1 cellular context compared by ENCODE assay signal in the genomic region with DNA sequence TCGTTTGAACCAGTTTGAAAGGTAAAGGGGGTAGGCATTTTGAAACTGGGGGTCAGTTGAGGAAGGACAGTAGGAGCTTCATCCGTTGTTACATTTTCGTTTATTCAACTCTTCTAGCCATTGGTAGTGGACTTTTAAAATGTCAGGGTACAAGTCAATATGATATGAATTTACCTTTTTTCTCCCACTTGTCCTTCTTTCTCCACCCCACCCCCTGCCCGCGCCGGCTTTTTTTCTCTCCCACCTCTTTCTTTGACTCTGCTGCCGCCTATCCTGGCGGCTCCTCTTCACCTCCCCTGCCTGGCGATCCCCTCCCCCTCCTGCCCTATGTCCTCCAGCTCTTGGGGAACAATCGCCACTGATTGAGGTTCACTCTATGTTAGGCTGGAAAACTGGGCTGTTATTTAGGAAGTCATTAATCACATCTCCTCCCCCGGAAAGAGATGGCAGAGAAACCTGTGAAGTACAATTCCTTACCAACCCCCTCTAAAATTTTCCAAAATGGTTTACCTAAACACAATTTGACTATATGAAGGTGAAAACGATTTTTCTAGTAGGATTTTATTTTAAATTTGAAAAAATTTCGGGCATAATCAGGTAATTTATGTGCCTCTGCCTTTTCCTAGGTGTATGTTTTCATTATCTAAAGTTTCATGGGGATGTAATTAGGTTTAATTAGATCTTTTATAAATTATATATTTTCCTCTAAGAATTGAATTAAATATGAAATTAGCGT.
TF ChIP-seq lines count a peak whose summit lies in the region.

No MANE protein-coding gene starts in this region.

TF ChIP-seq in HepG2, 621 proteins besides CTCF, POLR2A, EP300 and RAD21 (continued from another document and continues in another):
- no peak for TF ChIP-seq ZNF17 (CRISPR knock-in tag; IDR thresholded peaks at IDR 0.05)
- TF ChIP-seq, protein P1, sequence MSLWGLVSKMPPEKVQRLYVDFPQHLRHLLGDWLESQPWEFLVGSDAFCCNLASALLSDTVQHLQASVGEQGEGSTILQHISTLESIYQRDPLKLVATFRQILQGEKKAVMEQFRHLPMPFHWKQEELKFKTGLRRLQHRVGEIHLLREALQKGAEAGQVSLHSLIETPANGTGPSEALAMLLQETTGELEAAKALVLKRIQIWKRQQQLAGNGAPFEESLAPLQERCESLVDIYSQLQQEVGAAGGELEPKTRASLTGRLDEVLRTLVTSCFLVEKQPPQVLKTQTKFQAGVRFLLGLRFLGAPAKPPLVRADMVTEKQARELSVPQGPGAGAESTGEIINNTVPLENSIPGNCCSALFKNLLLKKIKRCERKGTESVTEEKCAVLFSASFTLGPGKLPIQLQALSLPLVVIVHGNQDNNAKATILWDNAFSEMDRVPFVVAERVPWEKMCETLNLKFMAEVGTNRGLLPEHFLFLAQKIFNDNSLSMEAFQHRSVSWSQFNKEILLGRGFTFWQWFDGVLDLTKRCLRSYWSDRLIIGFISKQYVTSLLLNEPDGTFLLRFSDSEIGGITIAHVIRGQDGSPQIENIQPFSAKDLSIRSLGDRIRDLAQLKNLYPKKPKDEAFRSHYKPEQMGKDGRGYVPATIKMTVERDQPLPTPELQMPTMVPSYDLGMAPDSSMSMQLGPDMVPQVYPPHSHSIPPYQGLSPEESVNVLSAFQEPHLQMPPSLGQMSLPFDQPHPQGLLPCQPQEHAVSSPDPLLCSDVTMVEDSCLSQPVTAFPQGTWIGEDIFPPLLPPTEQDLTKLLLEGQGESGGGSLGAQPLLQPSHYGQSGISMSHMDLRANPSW (CRISPR knock-in tag; IDR thresholded peaks at IDR 0.05; ENCODE audit: borderline replicate concordance), result no peak
- TF ChIP-seq NAIF1 (CRISPR knock-in tag; IDR thresholded peaks at IDR 0.05; ENCODE audit: borderline replicate concordance), result no peak
- TF ChIP-seq ONECUT2 (CRISPR knock-in tag; IDR thresholded peaks at IDR 0.05), result no peak
- TF ChIP-seq, protein P2, sequence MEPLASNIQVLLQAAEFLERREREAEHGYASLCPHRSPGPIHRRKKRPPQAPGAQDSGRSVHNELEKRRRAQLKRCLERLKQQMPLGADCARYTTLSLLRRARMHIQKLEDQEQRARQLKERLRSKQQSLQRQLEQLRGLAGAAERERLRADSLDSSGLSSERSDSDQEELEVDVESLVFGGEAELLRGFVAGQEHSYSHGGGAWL (CRISPR knock-in tag; IDR thresholded peaks at IDR 0.05), result no peak
- no peak for TF ChIP-seq AHR (CRISPR knock-in tag; IDR thresholded peaks at IDR 0.05)
- no peak for TF ChIP-seq JUNB (CRISPR knock-in tag; IDR thresholded peaks at IDR 0.05; ENCODE audit: borderline replicate concordance)
- no peak for TF ChIP-seq ZNF460 (CRISPR knock-in tag; IDR thresholded peaks at IDR 0.05; ENCODE audit: borderline replicate concordance)
- peak; percentile 57; the same call in 1 of the 2 replicates for TF ChIP-seq ETV5 (CRISPR knock-in tag; IDR thresholded peaks at IDR 0.05; ENCODE audit: borderline replicate concordance)
- no peak for TF ChIP-seq ISX (CRISPR knock-in tag; conservative IDR thresholded peaks at IDR 0.05)
- no peak for TF ChIP-seq ATM (IDR thresholded peaks at IDR 0.05; ENCODE audit: borderline replicate concordance)
- TF ChIP-seq, protein P3, sequence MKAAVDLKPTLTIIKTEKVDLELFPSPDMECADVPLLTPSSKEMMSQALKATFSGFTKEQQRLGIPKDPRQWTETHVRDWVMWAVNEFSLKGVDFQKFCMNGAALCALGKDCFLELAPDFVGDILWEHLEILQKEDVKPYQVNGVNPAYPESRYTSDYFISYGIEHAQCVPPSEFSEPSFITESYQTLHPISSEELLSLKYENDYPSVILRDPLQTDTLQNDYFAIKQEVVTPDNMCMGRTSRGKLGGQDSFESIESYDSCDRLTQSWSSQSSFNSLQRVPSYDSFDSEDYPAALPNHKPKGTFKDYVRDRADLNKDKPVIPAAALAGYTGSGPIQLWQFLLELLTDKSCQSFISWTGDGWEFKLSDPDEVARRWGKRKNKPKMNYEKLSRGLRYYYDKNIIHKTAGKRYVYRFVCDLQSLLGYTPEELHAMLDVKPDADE (CRISPR knock-in tag; IDR thresholded peaks at IDR 0.05), result no peak
- no peak for TF ChIP-seq ZNF550 (CRISPR knock-in tag; IDR thresholded peaks at IDR 0.05; ENCODE audit: borderline replicate concordance)
- no peak for TF ChIP-seq GLI4 (CRISPR knock-in tag; IDR thresholded peaks at IDR 0.05; ENCODE audit: borderline replicate concordance)
- TF ChIP-seq ZNF7 (CRISPR knock-in tag; IDR thresholded peaks at IDR 0.05), result 0 out of 2 replicates have a peak, but pooled peaks have one; percentile 26
- no peak for TF ChIP-seq ZNF782 (CRISPR knock-in tag; IDR thresholded peaks at IDR 0.05; ENCODE audit: borderline replicate concordance)
- no peak for TF ChIP-seq ZNF761 (CRISPR knock-in tag; conservative IDR thresholded peaks at IDR 0.05)
- TF ChIP-seq, protein P4, sequence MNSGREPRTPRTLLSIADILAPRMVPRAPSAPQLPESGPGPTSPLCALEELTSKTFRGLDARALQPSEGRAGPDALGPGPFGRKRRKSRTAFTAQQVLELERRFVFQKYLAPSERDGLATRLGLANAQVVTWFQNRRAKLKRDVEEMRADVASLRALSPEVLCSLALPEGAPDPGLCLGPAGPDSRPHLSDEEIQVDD (CRISPR knock-in tag; IDR thresholded peaks at IDR 0.05; ENCODE audit: borderline replicate concordance), result no peak
- TF ChIP-seq ZNF510 (CRISPR knock-in tag; IDR thresholded peaks at IDR 0.05; ENCODE audit: low read depth), result no peak
- no peak for TF ChIP-seq NKX3-1 (CRISPR knock-in tag; IDR thresholded peaks at IDR 0.05)
- no peak for TF ChIP-seq ZNF775 (CRISPR knock-in tag; IDR thresholded peaks at IDR 0.05; ENCODE audit: borderline replicate concordance)
- peak; percentile 96 for TF ChIP-seq GZF1 (CRISPR knock-in tag; IDR thresholded peaks at IDR 0.05)
- no peak for TF ChIP-seq ZSCAN9 (CRISPR knock-in tag; IDR thresholded peaks at IDR 0.05; ENCODE audit: borderline replicate concordance)
- TF ChIP-seq KDM5B (CRISPR knock-in tag; IDR thresholded peaks at IDR 0.05; ENCODE audit: borderline replicate concordance), result no peak
- TF ChIP-seq ZNF747 (CRISPR knock-in tag; IDR thresholded peaks at IDR 0.05; ENCODE audit: borderline replicate concordance), result no peak
- TF ChIP-seq, protein P5, sequence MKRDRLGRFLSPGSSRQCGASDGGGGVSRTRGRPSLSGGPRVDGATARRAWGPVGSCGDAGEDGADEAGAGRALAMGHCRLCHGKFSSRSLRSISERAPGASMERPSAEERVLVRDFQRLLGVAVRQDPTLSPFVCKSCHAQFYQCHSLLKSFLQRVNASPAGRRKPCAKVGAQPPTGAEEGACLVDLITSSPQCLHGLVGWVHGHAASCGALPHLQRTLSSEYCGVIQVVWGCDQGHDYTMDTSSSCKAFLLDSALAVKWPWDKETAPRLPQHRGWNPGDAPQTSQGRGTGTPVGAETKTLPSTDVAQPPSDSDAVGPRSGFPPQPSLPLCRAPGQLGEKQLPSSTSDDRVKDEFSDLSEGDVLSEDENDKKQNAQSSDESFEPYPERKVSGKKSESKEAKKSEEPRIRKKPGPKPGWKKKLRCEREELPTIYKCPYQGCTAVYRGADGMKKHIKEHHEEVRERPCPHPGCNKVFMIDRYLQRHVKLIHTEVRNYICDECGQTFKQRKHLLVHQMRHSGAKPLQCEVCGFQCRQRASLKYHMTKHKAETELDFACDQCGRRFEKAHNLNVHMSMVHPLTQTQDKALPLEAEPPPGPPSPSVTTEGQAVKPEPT (CRISPR knock-in tag; IDR thresholded peaks at IDR 0.05; ENCODE audit: low read depth), result no peak
- TF ChIP-seq NCOR1 (IDR thresholded peaks at IDR 0.05; ENCODE audit: borderline replicate concordance, low read length), result no peak
- TF ChIP-seq, protein P6, sequence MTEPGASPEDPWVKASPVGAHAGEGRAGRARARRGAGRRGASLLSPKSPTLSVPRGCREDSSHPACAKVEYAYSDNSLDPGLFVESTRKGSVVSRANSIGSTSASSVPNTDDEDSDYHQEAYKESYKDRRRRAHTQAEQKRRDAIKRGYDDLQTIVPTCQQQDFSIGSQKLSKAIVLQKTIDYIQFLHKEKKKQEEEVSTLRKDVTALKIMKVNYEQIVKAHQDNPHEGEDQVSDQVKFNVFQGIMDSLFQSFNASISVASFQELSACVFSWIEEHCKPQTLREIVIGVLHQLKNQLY (CRISPR knock-in tag; IDR thresholded peaks at IDR 0.05), result no peak
- TF ChIP-seq GTF2F1 (IDR thresholded peaks at IDR 0.05; ENCODE audit: low read length), result no peak
- no peak for TF ChIP-seq ZNF333 (CRISPR knock-in tag; IDR thresholded peaks at IDR 0.05; ENCODE audit: borderline replicate concordance)
- TF ChIP-seq, protein P7, sequence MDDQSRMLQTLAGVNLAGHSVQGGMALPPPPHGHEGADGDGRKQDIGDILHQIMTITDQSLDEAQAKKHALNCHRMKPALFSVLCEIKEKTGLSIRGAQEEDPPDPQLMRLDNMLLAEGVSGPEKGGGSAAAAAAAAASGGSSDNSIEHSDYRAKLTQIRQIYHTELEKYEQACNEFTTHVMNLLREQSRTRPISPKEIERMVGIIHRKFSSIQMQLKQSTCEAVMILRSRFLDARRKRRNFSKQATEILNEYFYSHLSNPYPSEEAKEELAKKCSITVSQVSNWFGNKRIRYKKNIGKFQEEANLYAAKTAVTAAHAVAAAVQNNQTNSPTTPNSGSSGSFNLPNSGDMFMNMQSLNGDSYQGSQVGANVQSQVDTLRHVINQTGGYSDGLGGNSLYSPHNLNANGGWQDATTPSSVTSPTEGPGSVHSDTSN (CRISPR knock-in tag; IDR thresholded peaks at IDR 0.05; ENCODE audit: borderline replicate concordance), result no peak
- TF ChIP-seq, protein P8, sequence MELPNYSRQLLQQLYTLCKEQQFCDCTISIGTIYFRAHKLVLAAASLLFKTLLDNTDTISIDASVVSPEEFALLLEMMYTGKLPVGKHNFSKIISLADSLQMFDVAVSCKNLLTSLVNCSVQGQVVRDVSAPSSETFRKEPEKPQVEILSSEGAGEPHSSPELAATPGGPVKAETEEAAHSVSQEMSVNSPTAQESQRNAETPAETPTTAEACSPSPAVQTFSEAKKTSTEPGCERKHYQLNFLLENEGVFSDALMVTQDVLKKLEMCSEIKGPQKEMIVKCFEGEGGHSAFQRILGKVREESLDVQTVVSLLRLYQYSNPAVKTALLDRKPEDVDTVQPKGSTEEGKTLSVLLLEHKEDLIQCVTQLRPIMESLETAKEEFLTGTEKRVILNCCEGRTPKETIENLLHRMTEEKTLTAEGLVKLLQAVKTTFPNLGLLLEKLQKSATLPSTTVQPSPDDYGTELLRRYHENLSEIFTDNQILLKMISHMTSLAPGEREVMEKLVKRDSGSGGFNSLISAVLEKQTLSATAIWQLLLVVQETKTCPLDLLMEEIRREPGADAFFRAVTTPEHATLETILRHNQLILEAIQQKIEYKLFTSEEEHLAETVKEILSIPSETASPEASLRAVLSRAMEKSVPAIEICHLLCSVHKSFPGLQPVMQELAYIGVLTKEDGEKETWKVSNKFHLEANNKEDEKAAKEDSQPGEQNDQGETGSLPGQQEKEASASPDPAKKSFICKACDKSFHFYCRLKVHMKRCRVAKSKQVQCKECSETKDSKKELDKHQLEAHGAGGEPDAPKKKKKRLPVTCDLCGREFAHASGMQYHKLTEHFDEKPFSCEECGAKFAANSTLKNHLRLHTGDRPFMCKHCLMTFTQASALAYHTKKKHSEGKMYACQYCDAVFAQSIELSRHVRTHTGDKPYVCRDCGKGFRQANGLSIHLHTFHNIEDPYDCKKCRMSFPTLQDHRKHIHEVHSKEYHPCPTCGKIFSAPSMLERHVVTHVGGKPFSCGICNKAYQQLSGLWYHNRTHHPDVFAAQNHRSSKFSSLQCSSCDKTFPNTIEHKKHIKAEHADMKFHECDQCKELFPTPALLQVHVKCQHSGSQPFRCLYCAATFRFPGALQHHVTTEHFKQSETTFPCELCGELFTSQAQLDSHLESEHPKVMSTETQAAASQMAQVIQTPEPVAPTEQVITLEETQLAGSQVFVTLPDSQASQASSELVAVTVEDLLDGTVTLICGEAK (IDR thresholded peaks at IDR 0.05), result no peak
- TF ChIP-seq, protein P8 (CRISPR knock-in tag; IDR thresholded peaks at IDR 0.05), result no peak
- no peak for TF ChIP-seq ZNF33B (CRISPR knock-in tag; IDR thresholded peaks at IDR 0.05)
- TF ChIP-seq MAFK (conservative IDR thresholded peaks at IDR 0.05 in 1 of 2, IDR thresholded peaks at IDR 0.05 in 1 of 2; ENCODE audit: low read length in 2 of 2), result no peak
- no peak for TF ChIP-seq CCAR2 (optimal IDR thresholded peaks at IDR 0.05; ENCODE audit: low read depth, low read length)
- TF ChIP-seq MLLT10 (CRISPR knock-in tag; IDR thresholded peaks at IDR 0.05), result no peak
- no peak for TF ChIP-seq SNAPC2 (CRISPR knock-in tag; IDR thresholded peaks at IDR 0.05)
- TF ChIP-seq NONO (IDR thresholded peaks at IDR 0.05), result no peak
- TF ChIP-seq NONO (CRISPR knock-in tag; conservative IDR thresholded peaks at IDR 0.05), result no peak
- TF ChIP-seq ZNF841 (CRISPR knock-in tag; IDR thresholded peaks at IDR 0.05; ENCODE audit: borderline replicate concordance), result no peak
- TF ChIP-seq SMAD9 (CRISPR knock-in tag; IDR thresholded peaks at IDR 0.05), result no peak
